In the genomic region with DNA sequence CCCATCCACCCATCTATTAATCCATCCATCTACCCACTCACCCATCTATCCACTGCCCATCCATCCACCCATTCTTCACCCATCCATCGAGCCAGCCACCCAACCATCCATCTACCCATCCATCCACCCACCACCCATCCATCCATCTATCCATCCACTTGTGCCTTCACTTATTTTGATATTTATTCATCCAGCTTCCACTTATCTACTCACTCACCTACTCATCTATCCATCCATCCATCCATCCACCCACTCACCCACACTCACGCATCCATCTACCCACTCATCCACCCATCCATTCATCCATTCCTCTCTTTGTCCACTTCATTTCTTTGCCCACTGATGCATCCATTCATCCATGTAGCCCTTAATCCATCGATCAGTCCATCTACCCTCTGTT, we compare ENCODE assay signal across 39 cellular contexts.
"Had no signal": no experiment of that assay in that cellular context is flagged by ENCODE, and none has a peak within 500 bp of the region (broad histone marks: within the 10 kb centered on the region; RNA-seq: fewer than 3 reads in every experiment).

No MANE protein-coding gene starts in this region.

- H3K27me3 Mint-ChIP-seq: activated naive CD4-positive, alpha-beta T cell treated with anti-CD3 and anti-CD28 coated beads, Interleukin-2, amount 50 U/mL, for 24 hours; activated naive CD8-positive, alpha-beta T cell treated with anti-CD3 and anti-CD28 coated beads for 36 hours; activated naive CD8-positive, alpha-beta T cell treated with anti-CD3 and anti-CD28 coated beads, Interleukin-2, amount 50 U/mL, for 24 hours; activated T-helper 17 cell treated with anti-CD3 and anti-CD28 coated beads, Interleukin-2, amount 50 U/mL, for 72 hours; brain; central memory CD8-positive, alpha-beta T cell had no signal

- H3K4me1 ChIP-seq: ascending aorta, body of pancreas, breast epithelium had no signal

- H3K4me3 ChIP-seq: adrenal gland, ascending aorta, body of pancreas, breast epithelium, cardiac muscle cell had no signal

- H3K27ac ChIP-seq: adrenal gland, ascending aorta, body of pancreas, brain microvascular endothelial cell, breast epithelium, cardiac muscle cell had no signal

- DNase-seq: activated effector memory CD4-positive, alpha-beta T cell treated with anti-CD3 and anti-CD28 coated beads, Interleukin-2, amount 50 U/mL, for 16 hours; activated effector memory CD4-positive, alpha-beta T cell treated with Interleukin-2 at 50 U/mL for 16 hours; activated gamma-delta T cell; activated gamma-delta T cell treated with Interleukin-2 at 50 U/mL for 16 hours; activated naive CD4-positive, alpha-beta T cell; activated naive CD4-positive, alpha-beta T cell treated with anti-CD3 and anti-CD28 coated beads for 36 hours; activated naive CD4-positive, alpha-beta T cell treated with anti-CD3 and anti-CD28 coated beads, Interleukin-2, amount 10 ng/mL, durations not matched to agents 7 days and 5 days; activated naive CD4-positive, alpha-beta T cell treated with anti-CD3 and anti-CD28 coated beads, Interleukin-2, amount 50 U/mL, for 16 hours; activated naive CD8-positive, alpha-beta T cell treated with anti-CD3 and anti-CD28 coated beads for 36 hours; activated naive CD8-positive, alpha-beta T cell treated with anti-CD3 and anti-CD28 coated beads, Interleukin-2, amount 10 ng/mL, durations not matched to agents 7 days and 5 days; activated naive CD8-positive, alpha-beta T cell treated with anti-CD3 and anti-CD28 coated beads, Interleukin-2, amount 50 U/mL, for 24 hours; activated T-cell treated with anti-CD3 and anti-CD28 coated beads, Interleukin-2, amount 50 U/mL, for 1 hour; activated T-cell treated with anti-CD3 and anti-CD28 coated beads, Interleukin-2, amount 50 U/mL, for 24 hours; activated T-cell treated with anti-CD3 and anti-CD28 coated beads, Interleukin-2, amount 50 U/mL, for 4 hours; activated T-cell treated with anti-CD3 and anti-CD28 coated beads, Interleukin-2, amount 50 U/mL, for 48 hours; activated T-cell treated with anti-CD3 and anti-CD28 coated beads, Interleukin-2, amount 50 U/mL, for 72 hours; adrenal gland; amniotic stem cell; amygdala; anterior cingulate cortex; aorta; body of pancreas; brain microvascular endothelial cell; caudate nucleus; central memory CD4-positive, alpha-beta T cell; cerebellar nuclear complex had no signal

- ATAC-seq: activated naive CD4-positive, alpha-beta T cell treated with anti-CD3 and anti-CD28 coated beads, Interleukin-2, amount 50 U/mL, for 72 hours; activated naive CD8-positive, alpha-beta T cell treated with anti-CD3 and anti-CD28 coated beads, Interleukin-2, amount 50 U/mL, for 24 hours; activated T-cell treated with anti-CD3 and anti-CD28 coated beads, Interleukin-2, amount 50 U/mL, for 4 hours; activated T-cell treated with anti-CD3 and anti-CD28 coated beads, Interleukin-2, amount 50 U/mL, for 72 hours; activated T-helper 17 cell treated with anti-CD3 and anti-CD28 coated beads, Interleukin-2, amount 50 U/mL, for 72 hours; body of pancreas had no signal

- H3K36me3 Mint-ChIP-seq: activated naive CD4-positive, alpha-beta T cell treated with anti-CD3 and anti-CD28 coated beads, Interleukin-2, amount 10 ng/mL, durations not matched to agents 7 days and 5 days; activated naive CD4-positive, alpha-beta T cell treated with anti-CD3 and anti-CD28 coated beads, Interleukin-2, amount 50 U/mL, for 24 hours; activated naive CD4-positive, alpha-beta T cell treated with anti-CD3 and anti-CD28 coated beads, Interleukin-2, amount 50 U/mL, for 72 hours; activated naive CD8-positive, alpha-beta T cell; activated naive CD8-positive, alpha-beta T cell treated with anti-CD3 and anti-CD28 coated beads for 36 hours; activated naive CD8-positive, alpha-beta T cell treated with anti-CD3 and anti-CD28 coated beads, Interleukin-2, amount 10 ng/mL, durations not matched to agents 7 days and 5 days; brain had no signal

- FAIRE-seq: astrocyte, bronchial epithelial cell had no signal

- H3K27me3 ChIP-seq: adrenal gland, ascending aorta, body of pancreas, breast epithelium, cardiac muscle cell had no signal

- H3K27ac Mint-ChIP-seq: activated naive CD4-positive, alpha-beta T cell treated with anti-CD3 and anti-CD28 coated beads for 36 hours; activated naive CD4-positive, alpha-beta T cell treated with anti-CD3 and anti-CD28 coated beads, Interleukin-2, amount 10 ng/mL, durations not matched to agents 7 days and 5 days; activated naive CD4-positive, alpha-beta T cell treated with anti-CD3 and anti-CD28 coated beads, Interleukin-2, amount 50 U/mL, for 24 hours; activated naive CD4-positive, alpha-beta T cell treated with anti-CD3 and anti-CD28 coated beads, Interleukin-2, amount 50 U/mL, for 72 hours; activated naive CD8-positive, alpha-beta T cell; activated naive CD8-positive, alpha-beta T cell treated with anti-CD3 and anti-CD28 coated beads for 36 hours; activated naive CD8-positive, alpha-beta T cell treated with anti-CD3 and anti-CD28 coated beads, Interleukin-2, amount 10 ng/mL, durations not matched to agents 7 days and 5 days; activated naive CD8-positive, alpha-beta T cell treated with anti-CD3 and anti-CD28 coated beads, Interleukin-2, amount 50 U/mL, for 24 hours; activated T-cell treated with anti-CD3 and anti-CD28 coated beads, Interleukin-2, amount 50 U/mL, for 24 hours; activated T-cell treated with anti-CD3 and anti-CD28 coated beads, Interleukin-2, amount 50 U/mL, for 72 hours; activated T-helper 1 cell treated with anti-CD3 and anti-CD28 coated beads, Interleukin-12 subunit alpha, Interleukin-12 subunit beta, Interleukin-2, Interleukin-4 antibody, amounts not matched to agents 30 ng/mL and 10 ng/mL and 1 ng/mL, durations not matched to agents 14 hours and 24 hours and 36 hours; activated T-helper 17 cell treated with anti-CD3 and anti-CD28 coated beads, Interleukin-2, amount 50 U/mL, for 72 hours; activated T-helper 2 cell treated with anti-CD3 and anti-CD28 coated beads, Interferon-gamma antibody, Interleukin-2, Interleukin-4, amounts not matched to agents 10 μg/mL and 5 μg/mL and 100 μg/mL, durations not matched to agents 14 hours and 24 hours and 36 hours had no signal

- H3K36me3 ChIP-seq: adrenal gland, brain microvascular endothelial cell, breast epithelium, cardiac muscle cell had no signal

- H3K4me1 Mint-ChIP-seq: activated naive CD4-positive, alpha-beta T cell treated with anti-CD3 and anti-CD28 coated beads, Interleukin-2, amount 10 ng/mL, durations not matched to agents 7 days and 5 days; activated naive CD4-positive, alpha-beta T cell treated with anti-CD3 and anti-CD28 coated beads, Interleukin-2, amount 50 U/mL, for 24 hours; activated naive CD8-positive, alpha-beta T cell treated with anti-CD3 and anti-CD28 coated beads for 36 hours; activated naive CD8-positive, alpha-beta T cell treated with anti-CD3 and anti-CD28 coated beads, Interleukin-2, amount 10 ng/mL, durations not matched to agents 7 days and 5 days; activated naive CD8-positive, alpha-beta T cell treated with anti-CD3 and anti-CD28 coated beads, Interleukin-2, amount 50 U/mL, for 24 hours; activated T-helper 17 cell treated with anti-CD3 and anti-CD28 coated beads, Interleukin-2, amount 50 U/mL, for 72 hours; central memory CD8-positive, alpha-beta T cell had no signal

- H3K9me3 Mint-ChIP-seq: activated naive CD4-positive, alpha-beta T cell treated with anti-CD3 and anti-CD28 coated beads for 36 hours; activated naive CD4-positive, alpha-beta T cell treated with anti-CD3 and anti-CD28 coated beads, Interleukin-2, amount 10 ng/mL, durations not matched to agents 7 days and 5 days; activated naive CD4-positive, alpha-beta T cell treated with anti-CD3 and anti-CD28 coated beads, Interleukin-2, amount 50 U/mL, for 24 hours; activated naive CD4-positive, alpha-beta T cell treated with anti-CD3 and anti-CD28 coated beads, Interleukin-2, amount 50 U/mL, for 72 hours; activated naive CD8-positive, alpha-beta T cell treated with anti-CD3 and anti-CD28 coated beads for 36 hours; activated naive CD8-positive, alpha-beta T cell treated with anti-CD3 and anti-CD28 coated beads, Interleukin-2, amount 10 ng/mL, durations not matched to agents 7 days and 5 days; activated naive CD8-positive, alpha-beta T cell treated with anti-CD3 and anti-CD28 coated beads, Interleukin-2, amount 50 U/mL, for 24 hours; activated T-cell treated with anti-CD3 and anti-CD28 coated beads, Interleukin-2, amount 50 U/mL, for 24 hours; activated T-cell treated with anti-CD3 and anti-CD28 coated beads, Interleukin-2, amount 50 U/mL, for 4 hours; activated T-cell treated with anti-CD3 and anti-CD28 coated beads, Interleukin-2, amount 50 U/mL, for 72 hours; activated T-helper 1 cell treated with anti-CD3 and anti-CD28 coated beads, Interleukin-12 subunit alpha, Interleukin-12 subunit beta, Interleukin-2, Interleukin-4 antibody, amounts not matched to agents 30 ng/mL and 10 ng/mL and 1 ng/mL, durations not matched to agents 14 hours and 24 hours and 36 hours; activated T-helper 17 cell treated with anti-CD3 and anti-CD28 coated beads, Interleukin-2, amount 50 U/mL, for 72 hours; activated T-helper 2 cell treated with anti-CD3 and anti-CD28 coated beads, Interferon-gamma antibody, Interleukin-2, Interleukin-4, amounts not matched to agents 10 μg/mL and 5 μg/mL and 100 μg/mL, durations not matched to agents 14 hours and 24 hours and 36 hours; central memory CD8-positive, alpha-beta T cell had no signal

- H3K4me3 Mint-ChIP-seq: activated naive CD4-positive, alpha-beta T cell treated with anti-CD3 and anti-CD28 coated beads for 36 hours; activated naive CD4-positive, alpha-beta T cell treated with anti-CD3 and anti-CD28 coated beads, Interleukin-2, amount 10 ng/mL, durations not matched to agents 7 days and 5 days; activated naive CD4-positive, alpha-beta T cell treated with anti-CD3 and anti-CD28 coated beads, Interleukin-2, amount 50 U/mL, for 24 hours; activated naive CD8-positive, alpha-beta T cell; activated naive CD8-positive, alpha-beta T cell treated with anti-CD3 and anti-CD28 coated beads for 36 hours; activated naive CD8-positive, alpha-beta T cell treated with anti-CD3 and anti-CD28 coated beads, Interleukin-2, amount 10 ng/mL, durations not matched to agents 7 days and 5 days; activated naive CD8-positive, alpha-beta T cell treated with anti-CD3 and anti-CD28 coated beads, Interleukin-2, amount 50 U/mL, for 24 hours; activated T-cell treated with anti-CD3 and anti-CD28 coated beads, Interleukin-2, amount 50 U/mL, for 24 hours; activated T-cell treated with anti-CD3 and anti-CD28 coated beads, Interleukin-2, amount 50 U/mL, for 4 hours; activated T-cell treated with anti-CD3 and anti-CD28 coated beads, Interleukin-2, amount 50 U/mL, for 72 hours; activated T-helper 1 cell treated with anti-CD3 and anti-CD28 coated beads, Interleukin-12 subunit alpha, Interleukin-12 subunit beta, Interleukin-2, Interleukin-4 antibody, amounts not matched to agents 30 ng/mL and 10 ng/mL and 1 ng/mL, durations not matched to agents 14 hours and 24 hours and 36 hours; activated T-helper 17 cell treated with anti-CD3 and anti-CD28 coated beads, Interleukin-2, amount 50 U/mL, for 72 hours; central memory CD8-positive, alpha-beta T cell had no signal

- H3K9me3 ChIP-seq: adrenal gland, ascending aorta, body of pancreas, breast epithelium had no signal
